2 cellular contexts compared by ENCODE assay signal in genomic region chr14:44316647-44317432, GRCh38.
TF ChIP-seq lines count a peak whose summit lies in the region.

No MANE protein-coding gene starts in this region.

TF ChIP-seq in HCT116, 20 proteins besides CTCF, POLR2A, EP300 and RAD21 (continued from another document):
- no peak for TF ChIP-seq EZH2phosphoT487 (IDR thresholded peaks at IDR 0.05; ENCODE audit: borderline replicate concordance)
- no peak; the same call in 1 of the 2 replicates for TF ChIP-seq ELF1 (IDR thresholded peaks at IDR 0.05; ENCODE audit: borderline replicate concordance, low read depth)
- no peak for TF ChIP-seq ZNF274 (IDR thresholded peaks at IDR 0.05; ENCODE audit: low read depth, low read length)
- peak; percentile 99 for TF ChIP-seq FOSL1 (IDR thresholded peaks at IDR 0.05; ENCODE audit: low read depth)
- no peak for TF ChIP-seq EZH2 (IDR thresholded peaks at IDR 0.05)
- no peak for TF ChIP-seq REST (IDR thresholded peaks at IDR 0.05; ENCODE audit: low read depth)
- TF ChIP-seq, protein P1, sequence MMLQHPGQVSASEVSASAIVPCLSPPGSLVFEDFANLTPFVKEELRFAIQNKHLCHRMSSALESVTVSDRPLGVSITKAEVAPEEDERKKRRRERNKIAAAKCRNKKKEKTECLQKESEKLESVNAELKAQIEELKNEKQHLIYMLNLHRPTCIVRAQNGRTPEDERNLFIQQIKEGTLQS (IDR thresholded peaks at IDR 0.05): peak; percentile 76
- TF ChIP-seq CBX3 (IDR thresholded peaks at IDR 0.05; ENCODE audit: low read depth): peak; percentile 90; the same call in 1 of the 2 replicates
- peak; percentile 37; the same call in 1 of the 2 replicates for TF ChIP-seq CEBPB (IDR thresholded peaks at IDR 0.05; ENCODE audit: low read depth)
- TF ChIP-seq YY1 (IDR thresholded peaks at IDR 0.05; ENCODE audit: extremely low read depth, insufficient replicate concordance, low read depth, low read length): no peak
- TF ChIP-seq, protein P2, sequence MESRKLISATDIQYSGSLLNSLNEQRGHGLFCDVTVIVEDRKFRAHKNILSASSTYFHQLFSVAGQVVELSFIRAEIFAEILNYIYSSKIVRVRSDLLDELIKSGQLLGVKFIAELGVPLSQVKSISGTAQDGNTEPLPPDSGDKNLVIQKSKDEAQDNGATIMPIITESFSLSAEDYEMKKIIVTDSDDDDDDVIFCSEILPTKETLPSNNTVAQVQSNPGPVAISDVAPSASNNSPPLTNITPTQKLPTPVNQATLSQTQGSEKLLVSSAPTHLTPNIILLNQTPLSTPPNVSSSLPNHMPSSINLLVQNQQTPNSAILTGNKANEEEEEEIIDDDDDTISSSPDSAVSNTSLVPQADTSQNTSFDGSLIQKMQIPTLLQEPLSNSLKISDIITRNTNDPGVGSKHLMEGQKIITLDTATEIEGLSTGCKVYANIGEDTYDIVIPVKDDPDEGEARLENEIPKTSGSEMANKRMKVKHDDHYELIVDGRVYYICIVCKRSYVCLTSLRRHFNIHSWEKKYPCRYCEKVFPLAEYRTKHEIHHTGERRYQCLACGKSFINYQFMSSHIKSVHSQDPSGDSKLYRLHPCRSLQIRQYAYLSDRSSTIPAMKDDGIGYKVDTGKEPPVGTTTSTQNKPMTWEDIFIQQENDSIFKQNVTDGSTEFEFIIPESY (IDR thresholded peaks at IDR 0.05; ENCODE audit: extremely low read depth, insufficient replicate concordance, low read length): no peak
- peak; percentile 28; the same call in 1 of the 2 replicates for TF ChIP-seq EGR1 (IDR thresholded peaks at IDR 0.05; ENCODE audit: low read depth)
TF ChIP-seq in HCT116: peak in this region for 11.

TF ChIP-seq in K562, 482 proteins besides CTCF, POLR2A, EP300 and RAD21 (continued from another document):
- TF ChIP-seq, protein P1 (IDR thresholded peaks at IDR 0.05): peak; percentile 96
- TF ChIP-seq, protein P1 (CRISPR knock-in tag; conservative IDR thresholded peaks at IDR 0.05): no peak; the same call in 1 of the 2 replicates
- TF ChIP-seq ZNF175 (CRISPR knock-in tag; IDR thresholded peaks at IDR 0.05; ENCODE audit: low read depth) (0 out of 2 replicates have a peak, but pooled peaks have one; percentile 16), TCF3 (CRISPR knock-in tag; IDR thresholded peaks at IDR 0.05) (peak; percentile 35; the same call in 1 of the 2 replicates), KAT7 (CRISPR knock-in tag; IDR thresholded peaks at IDR 0.05; ENCODE audit: borderline replicate concordance) (no peak), ELF2 (CRISPR knock-in tag; IDR thresholded peaks at IDR 0.05) (no peak), JUND (IDR thresholded peaks at IDR 0.05; ENCODE audit: borderline replicate concordance, low read depth, low read length) (peak; percentile 97), JUND (tag; IDR thresholded peaks at IDR 0.05; ENCODE audit: borderline replicate concordance, low read depth, low read length) (peak; percentile 99), NFE2 (IDR thresholded peaks at IDR 0.05; ENCODE audit: low read depth) (peak; percentile 6; the same call in 1 of the 2 replicates), KDM2B (CRISPR knock-in tag; IDR thresholded peaks at IDR 0.05) (no peak), MAFG (tag; conservative IDR thresholded peaks at IDR 0.05) (0 out of 2 replicates have a peak, but pooled peaks have one; percentile 19), ARID1B (IDR thresholded peaks at IDR 0.05) (peak; percentile 72), DPF2 (IDR thresholded peaks at IDR 0.05) (peak; percentile 54; the same call in 1 of the 2 replicates), MAX (CRISPR knock-in tag; IDR thresholded peaks at IDR 0.05) (peak; percentile 67), JUNB (CRISPR knock-in tag; conservative IDR thresholded peaks at IDR 0.05) (peak; percentile 95), HNRNPK (IDR thresholded peaks at IDR 0.05; ENCODE audit: low read depth, low read length, poor library complexity, severe bottlenecking) (no peak), SOX6 (IDR thresholded peaks at IDR 0.05) (peak; percentile 89), SMARCA4 (IDR thresholded peaks at IDR 0.05) (peak; percentile 73), PATZ1 (CRISPR knock-in tag; IDR thresholded peaks at IDR 0.05; ENCODE audit: borderline replicate concordance) (no peak), NCOR1 (IDR thresholded peaks at IDR 0.05) (0 out of 2 replicates have a peak, but pooled peaks have one; percentile 13), YY1 (IDR thresholded peaks at IDR 0.05; ENCODE audit: borderline replicate concordance in 1 of 3, control insufficient read depth in 1 of 3, extremely low read depth in 1 of 3, insufficient read depth in 3 of 3, insufficient read length in 1 of 3, insufficient replicate concordance in 2 of 3, low read depth in 1 of 3, low read length in 2 of 3) (no peak), ZNF224 (CRISPR knock-in tag; IDR thresholded peaks at IDR 0.05) (no peak), TRIM24 (IDR thresholded peaks at IDR 0.05) (peak in 1 of 2 experiments; percentile 47; a peak in 1 of 4 replicates), CBX1 (IDR thresholded peaks at IDR 0.05; ENCODE audit: low read depth) (no peak), ZNF318 (IDR thresholded peaks at IDR 0.05; ENCODE audit: borderline replicate concordance in 1 of 2, low read depth in 1 of 2) (peak in 1 of 2 experiments; percentile 47; a peak in 1 of 4 replicates), ZFPM2 (CRISPR knock-in tag; IDR thresholded peaks at IDR 0.05) (no peak), FOSL1 (tag; conservative IDR thresholded peaks at IDR 0.05) (peak; percentile 100), ZBTB1 (CRISPR knock-in tag; IDR thresholded peaks at IDR 0.05; ENCODE audit: borderline replicate concordance, low read depth) (no peak), ELF1 (tag; IDR thresholded peaks at IDR 0.05) (no peak), FOXP1 (CRISPR knock-in tag; IDR thresholded peaks at IDR 0.05) (peak; percentile 41; the same call in 1 of the 2 replicates), ZNF644 (tag; IDR thresholded peaks at IDR 0.05; ENCODE audit: low read depth) (no peak), CREB1 (IDR thresholded peaks at IDR 0.05) (no peak), CREB1 (CRISPR knock-in tag; IDR thresholded peaks at IDR 0.05) (0 out of 2 replicates have a peak, but pooled peaks have one; percentile 21), ATF7 (IDR thresholded peaks at IDR 0.05) (peak; percentile 46; the same call in 1 of the 2 replicates), SMARCE1 (IDR thresholded peaks at IDR 0.05) (peak; percentile 87), GABPB1 (CRISPR knock-in tag; IDR thresholded peaks at IDR 0.05) (no peak), CREM (IDR thresholded peaks at IDR 0.05; ENCODE audit: low read depth) (0 out of 2 replicates have a peak, but pooled peaks have one; percentile 5), SMARCC2 (IDR thresholded peaks at IDR 0.05; ENCODE audit: low read depth) (peak; percentile 72; the same call in 1 of the 2 replicates), KAT2B (IDR thresholded peaks at IDR 0.05; ENCODE audit: low read depth, low read length) (no peak), FOS (IDR thresholded peaks at IDR 0.05; ENCODE audit: extremely low read depth, insufficient read length) (peak; percentile 52)
- TF ChIP-seq, protein P3, sequence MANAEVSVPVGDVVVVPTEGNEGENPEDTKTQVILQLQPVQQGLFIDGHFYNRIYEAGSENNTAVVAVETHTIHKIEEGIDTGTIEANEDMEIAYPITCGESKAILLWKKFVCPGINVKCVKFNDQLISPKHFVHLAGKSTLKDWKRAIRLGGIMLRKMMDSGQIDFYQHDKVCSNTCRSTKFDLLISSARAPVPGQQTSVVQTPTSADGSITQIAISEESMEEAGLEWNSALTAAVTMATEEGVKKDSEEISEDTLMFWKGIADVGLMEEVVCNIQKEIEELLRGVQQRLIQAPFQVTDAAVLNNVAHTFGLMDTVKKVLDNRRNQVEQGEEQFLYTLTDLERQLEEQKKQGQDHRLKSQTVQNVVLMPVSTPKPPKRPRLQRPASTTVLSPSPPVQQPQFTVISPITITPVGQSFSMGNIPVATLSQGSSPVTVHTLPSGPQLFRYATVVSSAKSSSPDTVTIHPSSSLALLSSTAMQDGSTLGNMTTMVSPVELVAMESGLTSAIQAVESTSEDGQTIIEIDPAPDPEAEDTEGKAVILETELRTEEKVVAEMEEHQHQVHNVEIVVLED (CRISPR knock-in tag; IDR thresholded peaks at IDR 0.05): no peak
TF ChIP-seq in K562: peak in this region for 25.
